ENCODE assay signal across 19 cellular contexts in genomic region chr5:52728686-52729085, GRCh38.
"Had no signal": no experiment of that assay in that cellular context is flagged by ENCODE, and none has a peak within 500 bp of the region (broad histone marks: within the 10 kb centered on the region; RNA-seq: fewer than 3 reads in every experiment).

No MANE protein-coding gene starts in this region.

- H3K36me3 ChIP-seq: adrenal gland, ascending aorta, brain microvascular endothelial cell, heart left ventricle, tibial artery, WERI-Rb-1 had no signal

- ATAC-seq: activated CD8-positive, alpha-beta T cell treated with anti-CD3 and anti-CD28 coated beads, Interleukin-2, amount 10 ng/mL, durations not matched to agents 7 days and 5 days; heart left ventricle; stimulated activated naive CD8-positive, alpha-beta T cell treated with anti-CD3 and anti-CD28 coated beads, Interleukin-15, Interleukin-2, amounts not matched to agents 100 U/mL and 50 U/mL, for 24 hours had no signal

- H3K27ac Mint-ChIP-seq: activated CD8-positive, alpha-beta T cell treated with anti-CD3 and anti-CD28 coated beads, Interleukin-2, amount 10 ng/mL, durations not matched to agents 7 days and 5 days; activated naive CD8-positive, alpha-beta T cell had no signal

- H3K9me3 ChIP-seq: adrenal gland, ascending aorta, heart left ventricle, tibial artery had no signal

- H3K27me3 Mint-ChIP-seq: activated naive CD8-positive, alpha-beta T cell had no signal

- DNase-seq: activated CD4-positive, alpha-beta T cell treated with anti-CD3 and anti-CD28 coated beads, Interleukin-2, amount 50 U/mL, for 1 hour; activated CD4-positive, CD25-positive, alpha-beta regulatory T cell treated with anti-CD3 and anti-CD28 coated beads, Interleukin-2, amount 50 U/mL, for 72 hours; activated CD8-positive, alpha-beta T cell treated with anti-CD3 and anti-CD28 coated beads, Interleukin-2, amount 10 ng/mL, durations not matched to agents 7 days and 5 days; activated gamma-delta T cell treated with Interleukin-2 at 50 U/mL for 16 hours; adrenal gland; central memory CD4-positive, alpha-beta T cell; effector memory CD4-positive, alpha-beta T cell; heart left ventricle; nucleus accumbens; posterior cingulate gyrus; retina; stimulated activated CD4-positive, alpha-beta T cell treated with anti-CD3 and anti-CD28 coated beads, Interleukin-4, amount 100 ng/mL, for 24 hours; stimulated activated naive CD8-positive, alpha-beta T cell treated with anti-CD3 and anti-CD28 coated beads, Interleukin-15, Interleukin-2, amounts not matched to agents 100 U/mL and 50 U/mL, for 24 hours; substantia nigra; tibial artery; WERI-Rb-1 had no signal

- H3K27ac ChIP-seq: WERI-Rb-1 had no signal

- H3K4me3 ChIP-seq: adrenal gland, ascending aorta, heart left ventricle, tibial artery had no signal

- H3K4me3 Mint-ChIP-seq: activated CD8-positive, alpha-beta T cell treated with anti-CD3 and anti-CD28 coated beads, Interleukin-2, amount 10 ng/mL, durations not matched to agents 7 days and 5 days; activated naive CD8-positive, alpha-beta T cell had no signal

- H3K27me3 ChIP-seq: adrenal gland, ascending aorta, brain microvascular endothelial cell, heart left ventricle, tibial artery had no signal
